ENCODE assay signal across 8 cellular contexts in genomic region chr14:105168496-105168978, GRCh38. TPM values are rescaled to one million over a fixed set of nuclear protein-coding genes. Genes with fewer than 3 reads are reported as not detected.
DNase-seq lines count a peak whose midpoint lies in the region; ATAC-seq, FAIRE-seq and TF ChIP-seq lines count a peak whose summit lies in the region.

Gene JAG2 (minus strand): TSS chr14:105168776. CDS start chr14:105168420, 356 bp downstream.

- H3K9ac ChIP-seq in H1 (replicated peaks in 1 of 4; ENCODE audit: extremely low read depth in 1 of 4, low read depth in 3 of 4, low read length in 3 of 4) = no peak within 1 kb of the TSS
- H3K9ac ChIP-seq in mucosa of rectum (ENCODE audit: low read depth in 1 of 2, low read length in 2 of 2) = no peak within 1 kb of the TSS

- H2BK12ac ChIP-seq in H1 (ENCODE audit: low read depth, low read length) = peak within 1 kb of the TSS; percentile 84; the same call in 1 of the 2 replicates

- no peaks in the 10 kb centered on the region for H3K79me2 ChIP-seq in H1 (ENCODE audit: control insufficient read depth in 1 of 2, insufficient read depth in 2 of 2, low read length in 2 of 2)

- no peaks in the 10 kb centered on the region for H3K9me3 ChIP-seq in H1 (ENCODE audit: insufficient read depth in 2 of 2, low read depth in 1 of 2, low read length in 1 of 2)
- no peaks in the 10 kb centered on the region for H3K9me3 ChIP-seq in mucosa of rectum (ENCODE audit: control insufficient read depth in 2 of 2, low read length in 2 of 2)

- H2BK120ac ChIP-seq in H1 (replicated peaks; ENCODE audit: low read depth, low read length) = no peak within 1 kb of the TSS

- peaks cover 25% of the 10 kb centered on the region for H3K4me1 Mint-ChIP-seq in stimulated activated naive CD8-positive, alpha-beta T cell treated with anti-CD3 and anti-CD28 coated beads, Interleukin-15, amount 100 ng/mL, for 72 hours

- H3K18ac ChIP-seq in H1 (ENCODE audit: extremely low read depth, low read length) = no peak within 1 kb of the TSS; the same call in 1 of the 2 replicates

- TF ChIP-seq RAD21 in H1 (IDR thresholded peaks at IDR 0.05 in 1 of 2, conservative IDR thresholded peaks at IDR 0.05 in 1 of 2; ENCODE audit: low read depth in 2 of 2, low read length in 2 of 2) = no peak

- no peak within 1 kb of the TSS for H2AFZ ChIP-seq in H1 (ENCODE audit: low read length)

- no peak within 1 kb of the TSS for H2AK5ac ChIP-seq in H1 (ENCODE audit: low read depth, low read length)

- TF ChIP-seq EP300 in H1 (IDR thresholded peaks at IDR 0.05; ENCODE audit: borderline replicate concordance in 1 of 2, low read depth in 2 of 2, low read length in 2 of 2) = no peak

- no peak within 1 kb of the TSS for H2BK15ac ChIP-seq in H1 (ENCODE audit: low read length)

- H3K36me3 ChIP-seq in H1 (ENCODE audit: control insufficient read depth in 2 of 4, insufficient read depth in 4 of 4, low read length in 3 of 4) (no peaks in the 10 kb centered on the region), mucosa of rectum (ENCODE audit: control insufficient read depth in 2 of 2, insufficient read depth in 2 of 2, low read length in 2 of 2) (no peaks in the 10 kb centered on the region)

- peaks cover 60% of the 10 kb centered on the region for H3K27me3 Mint-ChIP-seq in stimulated activated naive CD8-positive, alpha-beta T cell treated with anti-CD3 and anti-CD28 coated beads, Interleukin-15, amount 100 ng/mL, for 72 hours

- no peak within 1 kb of the TSS for H4K5ac ChIP-seq in H1 (ENCODE audit: insufficient read length, low read depth, low read length)

- H3K27me3 ChIP-seq in H1 (replicated peaks in 1 of 4; ENCODE audit: control insufficient read depth in 3 of 4, extremely low read depth in 1 of 4, insufficient read depth in 3 of 4, low read length in 3 of 4) = peaks cover 9 to 26% (median 18%) of the 10 kb centered on the region in 4 experiments
- peaks cover 5 to 13% of the 10 kb centered on the region in 2 donors for H3K27me3 ChIP-seq in mucosa of rectum (ENCODE audit: control insufficient read depth in 2 of 2, insufficient read depth in 2 of 2, low read length in 2 of 2)

- no peak within 1 kb of the TSS for H3K23ac ChIP-seq in H1 (ENCODE audit: insufficient read length)

- POLR2A ChIA-PET in H1 (lab: Charles Lee; ENCODE audit: partially characterized antibody) = interaction anchor here (1.2 to 1.9 kb wide), 3 partner anchors 9 to 31 kb away, joined by 3 to 6 read pairs (median 4); no protein-coding TSS in a partner anchor

- H3K27ac Mint-ChIP-seq in stimulated activated naive CD8-positive, alpha-beta T cell treated with anti-CD3 and anti-CD28 coated beads, Interleukin-15, amount 100 ng/mL, for 72 hours = peak within 1 kb of the TSS in 1 of 2 donors; percentile 39

- H3K27ac ChIP-seq in H1 (ENCODE audit: low read depth, low read length) = no peak within 1 kb of the TSS
- H3K27ac ChIP-seq in mucosa of rectum (ENCODE audit: low read depth in 2 of 2, low read length in 2 of 2) = no peak within 1 kb of the TSS

- no peak within 1 kb of the TSS for H3K14ac ChIP-seq in H1 (ENCODE audit: insufficient read length)

- H3K23me2 ChIP-seq in H1 (ENCODE audit: low read depth, low read length) = peaks cover 4% of the 10 kb centered on the region; the same call in 1 of the 2 replicates

- no peak within 1 kb of the TSS for H2BK5ac ChIP-seq in H1 (ENCODE audit: low read depth, low read length)

- H4K8ac ChIP-seq in H1 (ENCODE audit: extremely low read depth, insufficient read depth, low read length) = 0 out of 2 replicates have a peak within 1 kb of the TSS, but pooled peaks have one; percentile 5

- peaks cover 2% of the 10 kb centered on the region; the same call in 1 of the 2 replicates for H3K79me1 ChIP-seq in H1 (ENCODE audit: low read depth, low read length)

- no peak for FAIRE-seq in H1 (lab: Jason Lieb, UNC)

- peaks cover 7 to 21% of the 10 kb centered on the region in 2 experiments for H4K20me1 ChIP-seq in H1 (replicated peaks in 1 of 2; ENCODE audit: control insufficient read depth in 1 of 2, insufficient read depth in 2 of 2, low read length in 2 of 2)

- H3K4me2 ChIP-seq in H1 (ENCODE audit: insufficient read depth in 1 of 2, low read depth in 2 of 2, low read length in 2 of 2) = peak within 1 kb of the TSS; percentile 81 to 90

- WGBS in H1 (ENCODE audit: extremely low coverage in 1 of 2, insufficient coverage in 1 of 2, insufficient read length in 1 of 2, insufficient replicate concordance in 2 of 2, low coverage in 1 of 2, low lambda C conversion rate in 2 of 2, missing lambda C conversion rate in 1 of 2), 2 experiments = 12% methylated on average over 5 of the region's 84 CpGs; no CpG with 5 or more reads in 1 of the 2 experiments

- TF ChIP-seq CTCF in H1 (IDR thresholded peaks at IDR 0.05; ENCODE audit: control extremely low read depth in 1 of 3, insufficient read depth in 1 of 3, low read depth in 1 of 3, low read length in 3 of 3) = no peak

- DNase-seq in GDM1 (lab: John Stamatoyannopoulos, UW) (peak; percentile 35), NCI-H1694 treated with DMSO at 0.1 percent for 48 hours (lab: John Stamatoyannopoulos, UW) (peak; percentile 90), H1 (ENCODE audit: low read depth in 1 of 2, low spot score in 2 of 2) (no peak)
- peak; percentile 79 for DNase-seq in activated CD8-positive, alpha-beta memory T cell treated with anti-CD3 and anti-CD28 coated beads for 24 hours
- DNase-seq in stimulated activated naive CD8-positive, alpha-beta T cell treated with anti-CD3 and anti-CD28 coated beads, Interleukin-15, amount 100 ng/mL, for 72 hours = no peak

- H3K9me3 Mint-ChIP-seq in stimulated activated naive CD8-positive, alpha-beta T cell treated with anti-CD3 and anti-CD28 coated beads, Interleukin-15, amount 100 ng/mL, for 72 hours = no peaks in the 10 kb centered on the region

- peak; percentile 31 for ATAC-seq in stimulated activated naive CD8-positive, alpha-beta T cell treated with anti-CD3 and anti-CD28 coated beads, Interleukin-15, amount 100 ng/mL, for 72 hours
- ATAC-seq in GM19351 (IDR thresholded peaks at IDR 0.05; ENCODE audit: unreplicated experiment) (no peak), HG02938 (IDR thresholded peaks at IDR 0.05; ENCODE audit: unreplicated experiment) (no peak)

- H3K4ac ChIP-seq in H1 (replicated peaks; ENCODE audit: insufficient read length, low read depth, low read length) = peak within 1 kb of the TSS; percentile 94

- no peak for TF ChIP-seq POLR2A in H1 (IDR thresholded peaks at IDR 0.05; ENCODE audit: control extremely low read depth in 1 of 2, low read depth in 2 of 2, low read length in 2 of 2)

- peak within 1 kb of the TSS; percentile 74 to 89 for H3K4me3 Mint-ChIP-seq in stimulated activated naive CD8-positive, alpha-beta T cell treated with anti-CD3 and anti-CD28 coated beads, Interleukin-15, amount 100 ng/mL, for 72 hours

- H2BK20ac ChIP-seq in H1 (ENCODE audit: low read length) = no peak within 1 kb of the TSS

- peak within 1 kb of the TSS; percentile 81 for H4K91ac ChIP-seq in H1 (replicated peaks; ENCODE audit: insufficient read length, low read length)

- H3K56ac ChIP-seq in H1 (replicated peaks; ENCODE audit: insufficient read length, low read depth, low read length) = no peak within 1 kb of the TSS

- H3K4me3 ChIP-seq in H1 (ENCODE audit: extremely low read depth in 1 of 4, insufficient read depth in 2 of 4, low read depth in 3 of 4, low read length in 4 of 4) (peak within 1 kb of the TSS; percentile 24 to 59 (median 32)), mucosa of rectum (ENCODE audit: low read length in 2 of 2) (peak within 1 kb of the TSS; percentile 44 to 48)

- CTCF ChIA-PET in H1 (lab: Charles Lee; ENCODE audit: partially characterized antibody) = interaction anchor here (0.5 to 4.7 kb wide), 16 partner anchors 11 to 259 kb away, joined by 3 to 27 read pairs (median 4); partner anchors contain the start of genes CDCA4 and PACS2

- H3K4me1 ChIP-seq in H1 (replicated peaks in 1 of 4; ENCODE audit: control insufficient read depth in 3 of 4, insufficient read depth in 4 of 4, low read length in 3 of 4) (peaks cover 0 to 6% (median 3%) of the 10 kb centered on the region in 4 experiments; a peak in 6 of 7 replicates), mucosa of rectum (ENCODE audit: control insufficient read depth in 2 of 2, insufficient read depth in 2 of 2, low read length in 2 of 2) (peaks cover 7 to 8% of the 10 kb centered on the region in 2 donors)

TF ChIP-seq in H1, 55 proteins besides CTCF, POLR2A, EP300 and RAD21:
- no peak for TF ChIP-seq RXRA (IDR thresholded peaks at IDR 0.05; ENCODE audit: insufficient read depth, low read depth, low read length)
- TF ChIP-seq SIN3A (conservative IDR thresholded peaks at IDR 0.05 in 1 of 2, IDR thresholded peaks at IDR 0.05 in 1 of 2; ENCODE audit: low read depth in 1 of 2, low read length in 2 of 2) = 0 out of 4 replicates have a peak, but pooled peaks of 1 of the 2 experiments have one; percentile 7

RNA-seq across cellular contexts. Expression of gene JAG2, which starts in this region (rescaled TPM):
- 6.2 and 8.9 TPM in 2 replicates for total RNA-seq in H1 (2021; fragmentation: NEBNext Ultra II Directional; extraction: Animal tissue kit (Norgen Biotek cat#: 25700))
- polyA plus RNA-seq in H1 (2011; rRNA removed) = 2.8 and 4.8 TPM in 2 replicates
- polyA plus RNA-seq in H1 (2011; cell fraction: cytosol; rRNA removed) = 6.5 TPM
- 27.2 TPM for polyA plus RNA-seq in H1 (2011; cell fraction: nucleus; rRNA removed)
- polyA plus RNA-seq in H1 (2012, experiment 1 of 2) = 5.4 to 9.8 TPM (median 7.3 TPM) in 4 replicates
- polyA plus RNA-seq in H1 (2012, experiment 2 of 2) = 4.8 TPM
- polyA plus RNA-seq in H1 (2013, experiment 1 of 2) = 4.2 TPM
- 4.1 TPM for polyA plus RNA-seq in H1 (2013, experiment 2 of 2)
- polyA minus RNA-seq in H1 (2011; rRNA and poly(A)+ RNA removed) = 3.4 and 4.7 TPM in 2 replicates
- polyA minus RNA-seq in H1 (2011; cell fraction: cytosol; rRNA and poly(A)+ RNA removed) = 2.9 TPM
- polyA minus RNA-seq in H1 (2011; cell fraction: nucleus; rRNA and poly(A)+ RNA removed) = 5.7 TPM

Comparison
In these comparisons a context has a peak if more than half of its experiments do, and no peak if none do; other contexts are left out.
1. DNase-seq: peak in GDM1 (single experiment), NCI-H1694 treated with DMSO at 0.1 percent for 48 hours (single experiment) and activated CD8-positive, alpha-beta memory T cell treated with anti-CD3 and anti-CD28 coated beads for 24 hours (single experiment); none in H1 (0 of 2) and stimulated activated naive CD8-positive, alpha-beta T cell treated with anti-CD3 and anti-CD28 coated beads, Interleukin-15, amount 100 ng/mL, for 72 hours (0 of 2).